1 cellular context compared by ENCODE assay signal in genomic region chr14:76386922-76387782, GRCh38.
TF ChIP-seq lines count a peak whose summit lies in the region.

No MANE protein-coding gene starts in this region.

TF ChIP-seq in IMR-90, 13 proteins besides CTCF, POLR2A, EP300 and RAD21 (continued from another document):
- no peak for TF ChIP-seq USF2 (IDR thresholded peaks at IDR 0.05; ENCODE audit: low read depth, low read length)
- peak; percentile 67 for TF ChIP-seq SMC3 (IDR thresholded peaks at IDR 0.05; ENCODE audit: low read depth, low read length)
